ENCODE assay signal across 16 cellular contexts in genomic region chr16:27233731-27234130, GRCh38. TPM values are rescaled to one million over a fixed set of nuclear protein-coding genes. Genes with fewer than 3 reads are reported as not detected.
DNase-seq lines count a peak whose midpoint lies in the region; ATAC-seq and TF ChIP-seq lines count a peak whose summit lies in the region.
"Had no signal": no experiment of that assay in that cellular context is flagged by ENCODE, and none has a peak within 500 bp of the region (broad histone marks: within the 10 kb centered on the region; RNA-seq: fewer than 3 reads in every experiment).

No MANE protein-coding gene starts in this region.

- CTCF ChIA-PET in activated CD4-positive, alpha-beta T cell treated with anti-CD3 and anti-CD28 coated beads, Interleukin-2, amount 10 ng/mL, durations not matched to agents 7 days and 5 days (lab: Charles Lee), result interaction anchor here (0.7 to 5.5 kb wide), 20 partner anchors 8 to 217 kb away, joined by 3 to 53 read pairs (median 7); partner anchors contain the start of gene NSMCE1

- no peak for DNase-seq in activated CD4-positive, alpha-beta T cell treated with anti-CD3 and anti-CD28 coated beads, Interleukin-2, amount 10 ng/mL, durations not matched to agents 7 days and 5 days
- no peak for DNase-seq in activated CD4-positive, alpha-beta T cell treated with anti-CD3 and anti-CD28 coated beads for 48 hours
- peak; percentile 30 for DNase-seq in NAMALWA (ENCODE audit: low spot score)
- DNase-seq in activated naive CD8-positive, alpha-beta T cell treated with anti-CD3 and anti-CD28 coated beads for 36 hours, result no peak
- no peak for DNase-seq in SIG-M5 (lab: John Stamatoyannopoulos, UW)
- no peak for DNase-seq in GM19238 (ENCODE audit: insufficient read length, low spot score)
- no peak for DNase-seq in omental fat pad (ENCODE audit: low spot score)
- DNase-seq: Caco-2; islet precursor cell; mesendoderm; NCI-H526 treated with DMSO at 0.1 percent for 48 hours; stimulated activated CD4-positive, alpha-beta T cell treated with anti-CD3 and anti-CD28 coated beads, Interleukin-4, amount 100 ng/mL, for 4 hours had no signal

- H3K4me3 ChIP-seq in skin epidermis, result no peak overlapping the region

- peaks cover 69% of the 10 kb centered on the region for H3K36me3 Mint-ChIP-seq in activated CD4-positive, alpha-beta T cell treated with anti-CD3 and anti-CD28 coated beads, Interleukin-2, amount 10 ng/mL, durations not matched to agents 7 days and 5 days (ENCODE audit: low read depth)
- H3K36me3 Mint-ChIP-seq in activated naive CD8-positive, alpha-beta T cell treated with anti-CD3 and anti-CD28 coated beads for 36 hours, result peaks cover 53% of the 10 kb centered on the region
- H3K36me3 Mint-ChIP-seq: WTC11 had no signal

- H3K27ac Mint-ChIP-seq in activated CD4-positive, alpha-beta T cell treated with anti-CD3 and anti-CD28 coated beads, Interleukin-2, amount 10 ng/mL, durations not matched to agents 7 days and 5 days, result peak overlapping the region; percentile 98
- H3K27ac Mint-ChIP-seq in activated naive CD8-positive, alpha-beta T cell treated with anti-CD3 and anti-CD28 coated beads for 36 hours, result peak overlapping the region; percentile 99
- H3K27ac Mint-ChIP-seq: WTC11 had no signal

- no peaks in the 10 kb centered on the region for H3K9me3 Mint-ChIP-seq in activated CD4-positive, alpha-beta T cell treated with anti-CD3 and anti-CD28 coated beads, Interleukin-2, amount 10 ng/mL, durations not matched to agents 7 days and 5 days
- H3K9me3 Mint-ChIP-seq in activated naive CD8-positive, alpha-beta T cell treated with anti-CD3 and anti-CD28 coated beads for 36 hours, result no peaks in the 10 kb centered on the region
- H3K9me3 Mint-ChIP-seq: WTC11 had no signal

- H3K27ac ChIP-seq in skin epidermis, result peak overlapping the region in 13 of 21 experiments; percentile 9 to 96 (median 84)
- H3K27ac ChIP-seq: neutrophil had no signal

- H3K4me3 Mint-ChIP-seq in activated CD4-positive, alpha-beta T cell treated with anti-CD3 and anti-CD28 coated beads, Interleukin-2, amount 10 ng/mL, durations not matched to agents 7 days and 5 days, result peak overlapping the region; percentile 73
- H3K4me3 Mint-ChIP-seq in activated naive CD8-positive, alpha-beta T cell treated with anti-CD3 and anti-CD28 coated beads for 36 hours, result peak overlapping the region; percentile 81
- H3K4me3 Mint-ChIP-seq: WTC11 had no signal

- TF ChIP-seq CTCF in omental fat pad (IDR thresholded peaks at IDR 0.05), result no peak

- POLR2A ChIA-PET in activated CD4-positive, alpha-beta T cell treated with anti-CD3 and anti-CD28 coated beads, Interleukin-2, amount 10 ng/mL, durations not matched to agents 7 days and 5 days (lab: Charles Lee), result interaction anchor here (1.5 kb wide), 1 partner anchor 40 kb away, joined by 5 read pairs; no protein-coding TSS in a partner anchor

- peaks cover 98% of the 10 kb centered on the region for H3K4me1 Mint-ChIP-seq in activated CD4-positive, alpha-beta T cell treated with anti-CD3 and anti-CD28 coated beads, Interleukin-2, amount 10 ng/mL, durations not matched to agents 7 days and 5 days
- H3K4me1 Mint-ChIP-seq in activated naive CD8-positive, alpha-beta T cell treated with anti-CD3 and anti-CD28 coated beads for 36 hours, result peaks cover 87% of the 10 kb centered on the region

- H3K27me3 Mint-ChIP-seq in activated CD4-positive, alpha-beta T cell treated with anti-CD3 and anti-CD28 coated beads, Interleukin-2, amount 10 ng/mL, durations not matched to agents 7 days and 5 days, result no peaks in the 10 kb centered on the region
- no peaks in the 10 kb centered on the region for H3K27me3 Mint-ChIP-seq in activated naive CD8-positive, alpha-beta T cell treated with anti-CD3 and anti-CD28 coated beads for 36 hours

- no peak for ATAC-seq in omental fat pad (ENCODE audit: low FRiP score)
- ATAC-seq: HepG2, WTC11 had no signal

RNA-seq across cellular contexts. Expression of gene KDM8, which starts 30.4 kb away (rescaled TPM):
- 10 to 100 TPM; 22.5 to 25.0 TPM for total RNA-seq in activated CD4-positive, alpha-beta T cell treated with anti-CD3 and anti-CD28 coated beads, Interleukin-2, amount 10 ng/mL, durations not matched to agents 7 days and 5 days
- 10 to 100 TPM in 1 of 2 experiments, 1 to 10 TPM in 1; 9.9 to 12.2 TPM for total RNA-seq in activated naive CD8-positive, alpha-beta T cell treated with anti-CD3 and anti-CD28 coated beads for 36 hours
- 1 to 10 TPM; 2.0 to 4.6 (median 2.6) TPM for total RNA-seq in omental fat pad

RNA-seq across cellular contexts. Expression of gene NSMCE1, which starts 34.8 kb away (rescaled TPM):
- total RNA-seq in activated CD4-positive, alpha-beta T cell treated with anti-CD3 and anti-CD28 coated beads, Interleukin-2, amount 10 ng/mL, durations not matched to agents 7 days and 5 days, result 100 to 1,000 TPM in 1 of 2 experiments, 10 to 100 TPM in 1; 95.8 to 106 TPM
- 100 to 1,000 TPM; 133 to 146 TPM for total RNA-seq in activated naive CD8-positive, alpha-beta T cell treated with anti-CD3 and anti-CD28 coated beads for 36 hours
- 10 to 100 TPM; 30.3 to 53.0 (median 43.9) TPM for total RNA-seq in omental fat pad
